Comparison of ENCODE assay signal across 19 cellular contexts in the genomic region with DNA sequence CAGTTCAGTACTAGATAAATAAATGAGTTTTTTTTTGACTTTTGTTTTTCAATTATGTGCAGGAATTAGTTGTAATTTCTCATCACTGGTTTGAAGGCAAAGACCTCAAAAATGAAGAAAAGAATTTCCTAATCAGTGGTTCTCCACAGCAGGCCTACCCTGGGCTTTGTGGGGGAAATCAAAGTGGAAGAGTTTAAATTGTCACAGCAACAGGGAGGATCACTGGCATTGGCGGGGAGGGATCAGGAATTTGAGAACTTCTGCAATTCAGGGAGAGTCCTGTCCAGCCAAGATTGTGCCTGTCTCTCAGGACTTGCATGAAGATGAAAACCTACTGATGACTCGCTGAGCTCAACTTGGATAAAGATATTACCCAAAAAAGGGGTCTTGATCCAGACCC.
"Had no signal": no experiment of that assay in that cellular context is flagged by ENCODE, and none has a peak within 500 bp of the region (broad histone marks: within the 10 kb centered on the region; RNA-seq: fewer than 3 reads in every experiment).

No MANE protein-coding gene starts in this region.

- H3K36me3 Mint-ChIP-seq: activated naive CD8-positive, alpha-beta T cell; naive thymus-derived CD4-positive, alpha-beta T cell; stimulated activated naive B cell treated with anti-CD40 and anti-IgM and Interleukin-4, amounts not matched to agents 10 μg/mL and 1 μg/mL and 100 μg/mL, for 72 hours had no signal

- H3K4me1 ChIP-seq: left ventricle myocardium inferior, tibial nerve had no signal

- H3K27ac ChIP-seq: hepatocyte, left ventricle myocardium inferior, tibial nerve had no signal

- H2AFZ ChIP-seq: hepatocyte had no signal

- H3K36me3 ChIP-seq: left ventricle myocardium inferior, tibial nerve had no signal

- H3K27ac Mint-ChIP-seq: activated CD8-positive, alpha-beta T cell treated with anti-CD3 and anti-CD28 coated beads, Interleukin-2, amount 10 ng/mL, durations not matched to agents 7 days and 5 days; activated naive CD8-positive, alpha-beta T cell; naive thymus-derived CD4-positive, alpha-beta T cell; stimulated activated naive B cell treated with anti-CD40 and anti-IgM and Interleukin-4, amounts not matched to agents 10 μg/mL and 1 μg/mL and 100 μg/mL, for 72 hours; T-helper 17 cell; WTC11 had no signal

- H3K4me3 ChIP-seq: hepatocyte, left ventricle myocardium inferior, mucosa of descending colon, tibial nerve had no signal

- DNase-seq: activated CD4-positive, alpha-beta T cell treated with anti-CD3 and anti-CD28 coated beads for 4 hours; activated CD8-positive, alpha-beta memory T cell treated with anti-CD3 and anti-CD28 coated beads, Interleukin-2, amount 50 U/mL, for 4 hours; activated CD8-positive, alpha-beta T cell treated with anti-CD3 and anti-CD28 coated beads, Interleukin-2, amount 10 ng/mL, durations not matched to agents 7 days and 5 days; activated gamma-delta T cell treated with Interleukin-2 at 50 U/mL for 16 hours; activated T-cell treated with anti-CD3 and anti-CD28 coated beads, Interleukin-2, amount 50 U/mL, for 48 hours; erythroblast; kidney; left ventricle myocardium inferior; mucosa of descending colon; naive thymus-derived CD4-positive, alpha-beta T cell; nucleus accumbens; stimulated activated CD4-positive, alpha-beta T cell treated with anti-CD3 and anti-CD28 coated beads, Interleukin-15, amount 100 ng/mL, for 24 hours; stimulated activated CD4-positive, alpha-beta T cell treated with anti-CD3 and anti-CD28 coated beads, Interleukin-4, amount 100 ng/mL, for 1 hour; stimulated activated naive B cell treated with anti-CD40 and anti-IgM and Interleukin-4, amounts not matched to agents 10 μg/mL and 1 μg/mL and 100 μg/mL, for 72 hours; T-helper 17 cell had no signal

- H3K27me3 Mint-ChIP-seq: T-helper 17 cell had no signal

- H3K9me3 Mint-ChIP-seq: stimulated activated naive B cell treated with anti-CD40 and anti-IgM and Interleukin-4, amounts not matched to agents 10 μg/mL and 1 μg/mL and 100 μg/mL, for 72 hours had no signal

- H3K27me3 ChIP-seq: hepatocyte, tibial nerve had no signal

- H3K9me3 ChIP-seq: left ventricle myocardium inferior, mucosa of descending colon had no signal

- H3K4me3 Mint-ChIP-seq: activated CD8-positive, alpha-beta T cell treated with anti-CD3 and anti-CD28 coated beads, Interleukin-2, amount 10 ng/mL, durations not matched to agents 7 days and 5 days; activated naive CD8-positive, alpha-beta T cell; naive thymus-derived CD4-positive, alpha-beta T cell; stimulated activated naive B cell treated with anti-CD40 and anti-IgM and Interleukin-4, amounts not matched to agents 10 μg/mL and 1 μg/mL and 100 μg/mL, for 72 hours; T-helper 17 cell; WTC11 had no signal

- H3K4me2 ChIP-seq: hepatocyte had no signal
